In the genomic region with DNA sequence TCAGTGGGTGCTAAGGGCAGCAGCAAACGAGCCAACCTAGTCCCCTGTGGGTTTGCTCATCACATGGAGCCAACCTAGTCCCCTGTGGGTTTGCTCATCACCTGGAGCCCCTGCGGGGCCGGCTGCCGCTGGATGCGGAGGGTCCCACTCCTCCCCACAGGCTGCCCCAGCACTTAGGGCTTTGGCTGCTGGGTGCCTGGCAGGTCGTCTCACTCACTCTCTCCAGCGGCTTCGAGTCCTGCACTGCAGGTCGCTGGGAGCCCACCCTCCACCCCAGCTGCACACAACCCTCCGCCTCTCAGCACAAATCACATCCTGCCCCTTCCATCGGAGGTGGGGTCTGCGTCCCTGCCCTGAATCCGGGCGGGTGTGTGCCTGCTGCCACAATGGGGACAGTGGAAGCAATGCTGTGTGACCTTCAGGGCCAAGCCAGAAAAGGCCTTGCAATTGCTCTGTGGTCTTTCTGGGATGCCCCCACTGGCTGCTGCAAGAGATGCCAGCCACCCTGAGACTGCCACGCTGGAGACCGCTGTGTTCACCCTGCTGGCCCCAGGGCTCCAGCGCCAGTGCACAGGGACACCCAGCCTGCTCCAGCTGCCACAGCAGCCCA, we compare ENCODE assay signal across 15 cellular contexts.
"Had no signal": no experiment of that assay in that cellular context is flagged by ENCODE, and none has a peak within 500 bp of the region (broad histone marks: within the 10 kb centered on the region; RNA-seq: fewer than 3 reads in every experiment).

No MANE protein-coding gene starts in this region.

- ATAC-seq: foreskin keratinocyte; left lobe of liver; natural killer cell treated with Interleukin-12 subunit alpha and Interleukin-12 subunit beta and Interleukin-15 and Interleukin-18, amount 100 ng/mL, for 72 hours; psoas muscle; right lobe of liver; stimulated activated naive B cell treated with anti-CD40 and anti-IgM and Interleukin-4, amounts not matched to agents 10 μg/mL and 1 μg/mL and 100 μg/mL, for 72 hours had no signal

- DNase-seq: cerebellar nuclear complex; dermis blood vessel endothelial cell; erythroblast; foreskin keratinocyte; hippocampal formation; occipital lobe; psoas muscle; retina; stimulated activated CD4-positive, alpha-beta T cell treated with anti-CD3 and anti-CD28 coated beads, Interleukin-2, amount 100 ng/mL, for 24 hours; stimulated activated CD4-positive, alpha-beta T cell treated with anti-CD3 and anti-CD28 coated beads, Interleukin-4, amount 100 ng/mL, for 4 hours; stimulated activated naive B cell treated with anti-CD40 and anti-IgM and Interleukin-4, amounts not matched to agents 10 μg/mL and 1 μg/mL and 100 μg/mL, for 72 hours; upper lobe of left lung had no signal
